Comparison of ENCODE assay signal across 8 cellular contexts in the genomic region with DNA sequence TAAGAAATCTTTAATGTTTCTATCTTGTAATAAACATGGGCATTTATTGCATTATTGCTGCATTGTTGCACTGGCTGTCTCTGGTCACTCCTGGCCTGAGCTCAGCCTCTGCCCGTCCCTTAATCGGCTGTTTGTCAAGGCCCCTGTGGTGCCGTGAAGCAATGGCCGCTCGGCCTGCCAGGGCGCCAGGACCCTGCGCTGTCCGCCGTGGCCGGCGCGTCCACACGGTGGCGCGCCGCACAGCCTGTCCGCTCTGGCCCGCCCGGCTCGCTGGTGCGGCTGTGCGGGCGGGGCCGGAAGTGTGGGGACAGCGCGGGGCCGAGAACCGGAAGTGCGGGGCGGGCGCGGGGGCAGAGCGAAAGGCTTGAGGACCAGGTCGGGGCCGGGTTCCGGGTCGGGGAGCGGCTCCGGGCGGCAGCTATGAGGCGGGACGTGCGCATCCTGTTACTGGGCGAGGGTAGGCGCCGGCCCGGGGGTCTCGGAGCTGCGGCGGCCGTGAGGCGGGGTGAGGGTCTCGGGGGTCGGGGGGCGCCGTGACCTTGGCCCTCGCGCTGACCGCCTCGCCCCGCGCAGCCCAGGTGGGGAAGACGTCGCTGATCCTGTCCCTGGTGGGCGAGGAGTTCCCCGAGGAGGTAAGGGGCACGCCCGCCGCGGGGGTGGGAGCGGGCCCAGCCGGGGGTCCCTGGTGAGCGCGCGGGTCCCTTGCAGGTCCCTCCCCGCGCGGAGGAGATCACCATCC. TPM values are rescaled to one million over a fixed set of nuclear protein-coding genes. Genes with fewer than 3 reads are reported as not detected.
DNase-seq lines count a peak whose midpoint lies in the region; ATAC-seq and TF ChIP-seq lines count a peak whose summit lies in the region.

A gene (plus strand): TSS at position 353 of the 739 bp plus-strand sequence. CDS start 68 bp downstream, at position 421.

- peak; percentile 62 for TF ChIP-seq CTCF in BE2C (IDR thresholded peaks at IDR 0.05; ENCODE audit: low read depth, low read length)
- peak; percentile 77 to 97 for TF ChIP-seq CTCF in left lung (IDR thresholded peaks at IDR 0.05)

- H3K4me1 ChIP-seq in BE2C (no peaks in the 10 kb centered on the region), left lung (peaks cover 6 to 18% of the 10 kb centered on the region in 2 donors)

- H3K4me3 ChIP-seq in BE2C (ENCODE audit: low read depth, low read length) (peak within 1 kb of the TSS; percentile 90), left lung (peak within 1 kb of the TSS; percentile 83 to 98)

- H3K27me3 ChIP-seq in BE2C: no peaks in the 10 kb centered on the region
- no peaks in the 10 kb centered on the region for H3K27me3 ChIP-seq in left lung

- H3K36me3 ChIP-seq in BE2C (peaks cover 40% of the 10 kb centered on the region), left lung (peaks cover 0 to 41% of the 10 kb centered on the region in 2 donors)

- no peaks in the 10 kb centered on the region for H3K9me3 ChIP-seq in BE2C
- no peaks in the 10 kb centered on the region for H3K9me3 ChIP-seq in left lung

- H3K27ac ChIP-seq in left lung: peak within 1 kb of the TSS; percentile 69 to 70

- intact Hi-C loops in left lung (cut with DNase I): no loop called here

- DNase-seq in BE2C (peak; percentile 95), NCI-H69 (lab: John Stamatoyannopoulos, UW) (peak; percentile 97), dedifferentiated amniotic fluid mesenchymal stem cell (ENCODE audit: extremely low spot score) (peak; percentile 89), left lung (peak; percentile 92 to 99)
- peak; percentile 89 for DNase-seq in activated CD4-positive, alpha-beta T cell treated with anti-CD3 and anti-CD28 coated beads, Interleukin-2, amount 50 U/mL, for 1 hour
- peak; percentile 86 for DNase-seq in stimulated activated CD4-positive, alpha-beta T cell treated with anti-CD3 and anti-CD28 coated beads, Interleukin-2, amount 100 ng/mL, for 4 hours (ENCODE audit: low read depth)

- ATAC-seq in GM19324 (IDR thresholded peaks at IDR 0.05; ENCODE audit: low FRiP score, unreplicated experiment) (peak; percentile 82), HG03520 (IDR thresholded peaks at IDR 0.05; ENCODE audit: unreplicated experiment) (peak; percentile 82), left lung (peak; percentile 98)

RNA-seq across cellular contexts. Expression of the gene that starts here (rescaled TPM):
- 535 TPM for polyA plus RNA-seq in BE2C (2012; ENCODE audit: insufficient read depth, insufficient read length, low read depth)
- 10 to 100 TPM; 75.9 to 87.2 TPM for total RNA-seq in left lung

Comparison
In these comparisons a context has a peak if more than half of its experiments do, and no peak if none do; other contexts are left out.
1. Peak in every context shown above with its lines: DNase-seq, ATAC-seq, H3K4me3 ChIP-seq and H3K27ac ChIP-seq.